Comparison of ENCODE assay signal across 22 cellular contexts in genomic region chr7:105173586-105173985, GRCh38.
"Had no signal": no experiment of that assay in that cellular context is flagged by ENCODE, and none has a peak within 500 bp of the region (broad histone marks: within the 10 kb centered on the region; RNA-seq: fewer than 3 reads in every experiment).

No MANE protein-coding gene starts in this region.

- H3K27ac ChIP-seq: adrenal gland, gastrocnemius medialis, left lung, sigmoid colon, thoracic aorta, upper lobe of left lung, WERI-Rb-1 had no signal

- H3K36me3 Mint-ChIP-seq: activated naive CD4-positive, alpha-beta T cell treated with anti-CD3 and anti-CD28 coated beads, Interleukin-2, amount 50 U/mL, for 72 hours had no signal

- DNase-seq: activated CD4-positive, alpha-beta memory T cell treated with anti-CD3 and anti-CD28 coated beads for 36 hours; activated CD4-positive, alpha-beta T cell treated with anti-CD3 and anti-CD28 coated beads for 4 hours; activated gamma-delta T cell treated with Interleukin-2 at 50 U/mL for 16 hours; activated T-cell treated with anti-CD3 and anti-CD28 coated beads for 4 hours; adrenal gland; effector CD8-positive, alpha-beta T cell; gastrocnemius medialis; head of caudate nucleus; kidney; left lung; nucleus accumbens; sigmoid colon; stimulated activated CD4-positive, alpha-beta T cell treated with anti-CD3 and anti-CD28 coated beads, Interleukin-4, amount 100 ng/mL, for 4 hours; upper lobe of left lung; WERI-Rb-1 had no signal

- H3K9me3 Mint-ChIP-seq: activated CD4-positive, alpha-beta memory T cell treated with anti-CD3 and anti-CD28 coated beads for 36 hours; activated naive CD4-positive, alpha-beta T cell treated with anti-CD3 and anti-CD28 coated beads, Interleukin-2, amount 50 U/mL, for 72 hours; activated T-helper 1 cell treated with anti-CD3 and anti-CD28 coated beads, Interleukin-12 subunit alpha, Interleukin-12 subunit beta, Interleukin-2, Interleukin-4 antibody, amounts not matched to agents 30 ng/mL and 10 ng/mL and 1 ng/mL, durations not matched to agents 14 hours and 24 hours and 36 hours; mesothelial cell of epicardium; nephron; stimulated activated memory B cell treated with anti-CD40 and anti-IgM and Interleukin-4, amounts not matched to agents 10 μg/mL and 1 μg/mL and 100 μg/mL, for 72 hours had no signal

- H3K27me3 ChIP-seq: adrenal gland, gastrocnemius medialis, left lung, sigmoid colon, upper lobe of left lung had no signal

- H3K4me3 Mint-ChIP-seq: activated CD4-positive, alpha-beta memory T cell treated with anti-CD3 and anti-CD28 coated beads for 36 hours; activated T-helper 1 cell treated with anti-CD3 and anti-CD28 coated beads, Interleukin-12 subunit alpha, Interleukin-12 subunit beta, Interleukin-2, Interleukin-4 antibody, amounts not matched to agents 30 ng/mL and 10 ng/mL and 1 ng/mL, durations not matched to agents 14 hours and 24 hours and 36 hours; mesothelial cell of epicardium; nephron; stimulated activated memory B cell treated with anti-CD40 and anti-IgM and Interleukin-4, amounts not matched to agents 10 μg/mL and 1 μg/mL and 100 μg/mL, for 72 hours had no signal

- H3K9me3 ChIP-seq: adrenal gland, gastrocnemius medialis, left lung, sigmoid colon, thoracic aorta, upper lobe of left lung had no signal

- ATAC-seq: activated naive CD4-positive, alpha-beta T cell treated with anti-CD3 and anti-CD28 coated beads, Interleukin-2, amount 50 U/mL, for 72 hours; esophagus mucosa; gastrocnemius medialis; left lung; stimulated activated memory B cell treated with anti-CD40 and anti-IgM and Interleukin-4, amounts not matched to agents 10 μg/mL and 1 μg/mL and 100 μg/mL, for 72 hours had no signal

- H3K4me1 ChIP-seq: left lung had no signal

- H3K4me1 Mint-ChIP-seq: mesothelial cell of epicardium, nephron had no signal

- H3K4me3 ChIP-seq: adrenal gland, gastrocnemius medialis, left lung, sigmoid colon, thoracic aorta, upper lobe of left lung had no signal

- H3K27ac Mint-ChIP-seq: activated CD4-positive, alpha-beta memory T cell treated with anti-CD3 and anti-CD28 coated beads for 36 hours; activated naive CD4-positive, alpha-beta T cell treated with anti-CD3 and anti-CD28 coated beads, Interleukin-2, amount 50 U/mL, for 72 hours; activated T-helper 1 cell treated with anti-CD3 and anti-CD28 coated beads, Interleukin-12 subunit alpha, Interleukin-12 subunit beta, Interleukin-2, Interleukin-4 antibody, amounts not matched to agents 30 ng/mL and 10 ng/mL and 1 ng/mL, durations not matched to agents 14 hours and 24 hours and 36 hours; mesothelial cell of epicardium; nephron; stimulated activated memory B cell treated with anti-CD40 and anti-IgM and Interleukin-4, amounts not matched to agents 10 μg/mL and 1 μg/mL and 100 μg/mL, for 72 hours had no signal

- H3K27me3 Mint-ChIP-seq: activated CD4-positive, alpha-beta memory T cell treated with anti-CD3 and anti-CD28 coated beads for 36 hours; stimulated activated memory B cell treated with anti-CD40 and anti-IgM and Interleukin-4, amounts not matched to agents 10 μg/mL and 1 μg/mL and 100 μg/mL, for 72 hours had no signal

- H3K36me3 ChIP-seq: adrenal gland, left lung, thoracic aorta, WERI-Rb-1 had no signal
